8 cellular contexts compared by ENCODE assay signal in the genomic region with DNA sequence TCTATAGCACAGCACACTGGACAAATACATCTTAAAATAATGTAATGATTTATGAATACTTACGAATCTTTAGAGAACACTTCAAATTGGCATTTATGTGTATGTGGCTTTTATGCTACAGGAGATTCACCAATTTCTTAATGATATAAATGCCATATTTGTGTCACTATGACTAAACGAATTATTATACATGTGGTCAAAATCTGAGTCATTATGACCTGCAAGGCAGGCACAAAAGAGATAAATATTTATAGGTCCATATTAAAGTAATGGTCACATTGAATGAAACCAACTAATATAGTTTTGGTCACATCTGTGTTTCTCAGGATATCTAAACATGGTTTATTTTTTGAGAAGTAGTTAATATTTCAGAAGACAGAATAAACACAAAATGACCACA.
"Had no signal": no experiment of that assay in that cellular context is flagged by ENCODE, and none has a peak within 500 bp of the region (broad histone marks: within the 10 kb centered on the region; RNA-seq: fewer than 3 reads in every experiment).

No MANE protein-coding gene starts in this region.

- H2AFZ ChIP-seq: GM23338 had no signal

- H3K9ac ChIP-seq: KMS-11 had no signal

- ATAC-seq: GM23338, HCT116 had no signal

- H3K27ac ChIP-seq: KMS-11 had no signal

- DNase-seq: H9, KBM-7 had no signal

- H3K4me2 ChIP-seq: GM23338, KMS-11 had no signal

- FAIRE-seq: H1, H54, HTR-8/SVneo had no signal

- H3K4me3 ChIP-seq: GM23338 had no signal
